29 cellular contexts compared by ENCODE assay signal in the genomic region with DNA sequence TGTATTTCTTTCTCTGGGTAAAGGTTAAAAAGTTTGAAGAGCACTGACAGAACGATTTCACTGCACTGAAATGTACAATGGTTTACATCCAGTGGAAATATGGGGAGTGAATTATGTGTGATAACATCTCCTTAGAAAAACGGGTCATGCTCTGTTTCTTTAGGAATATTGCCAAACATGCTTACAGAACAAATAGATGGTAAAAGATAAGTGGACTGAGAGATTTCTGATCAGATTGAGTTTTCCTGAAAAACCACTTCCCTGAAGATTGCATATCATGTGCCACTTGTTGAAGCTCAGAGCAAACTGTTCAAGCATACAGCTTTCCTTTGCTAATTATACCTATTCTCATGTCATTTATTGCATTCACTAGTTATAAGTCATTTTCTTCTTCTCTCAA. TPM values are rescaled to one million over a fixed set of nuclear protein-coding genes. Genes with fewer than 3 reads are reported as not detected.
DNase-seq lines count a peak whose midpoint lies in the region; ATAC-seq and TF ChIP-seq lines count a peak whose summit lies in the region.
"Had no signal": no experiment of that assay in that cellular context is flagged by ENCODE, and none has a peak within 500 bp of the region (broad histone marks: within the 10 kb centered on the region; RNA-seq: fewer than 3 reads in every experiment).

No MANE protein-coding gene starts in this region.

- no peak overlapping the region for H2AFZ ChIP-seq in SK-N-SH (ENCODE audit: low read depth)

- no peaks in the 10 kb centered on the region for H4K20me1 ChIP-seq in SK-N-SH (ENCODE audit: insufficient read depth)

- no peak overlapping the region for H3K4me3 ChIP-seq in SK-N-SH (ENCODE audit: low read depth in 2 of 2, low read length in 1 of 2)
- H3K4me3 ChIP-seq: Peyer's patch, SJSA1, skin epidermis, thoracic aorta had no signal

- H3K4me3 Mint-ChIP-seq in nephron = peak overlapping the region in 1 of 3 experiments; percentile 16
- H3K4me3 Mint-ChIP-seq: activated CD4-positive, alpha-beta memory T cell treated with anti-CD3 and anti-CD28 coated beads for 36 hours; activated naive CD4-positive, alpha-beta T cell treated with anti-CD3 and anti-CD28 coated beads for 36 hours; CD4-positive, alpha-beta memory T cell; stimulated activated naive B cell treated with anti-CD40 and anti-IgM and Interleukin-4, amounts not matched to agents 10 μg/mL and 1 μg/mL and 100 μg/mL, for 72 hours had no signal

- no peaks in the 10 kb centered on the region for H3F3A ChIP-seq in SK-N-SH (replicated peaks; ENCODE audit: insufficient read depth)

- H3K9ac ChIP-seq in SK-N-SH = no peak overlapping the region

- H3K9me3 Mint-ChIP-seq in nephron = no peaks in the 10 kb centered on the region

- H3K36me3 ChIP-seq in SK-N-SH (replicated peaks in 1 of 2; ENCODE audit: control insufficient read depth in 1 of 2, insufficient read depth in 2 of 2, low read length in 1 of 2) = no peaks in the 10 kb centered on the region
- H3K36me3 ChIP-seq: Peyer's patch, SJSA1, thoracic aorta had no signal

- 2% methylated on average over 2 of the region's 2 CpGs for WGBS in SK-N-SH (ENCODE audit: low lambda C conversion rate)

- H3K79me2 ChIP-seq in SK-N-SH (ENCODE audit: insufficient read depth) = no peaks in the 10 kb centered on the region

- H3K4me2 ChIP-seq in SK-N-SH = no peak overlapping the region

- peaks cover 8% of the 10 kb centered on the region; the same call in 1 of the 2 replicates for H3K27me3 ChIP-seq in SK-N-SH (ENCODE audit: insufficient read depth)
- H3K27me3 ChIP-seq: Peyer's patch, SJSA1 had no signal

- ATAC-seq in GM18873 (IDR thresholded peaks at IDR 0.05; ENCODE audit: low FRiP score, unreplicated experiment) = no peak
- ATAC-seq: stimulated activated naive B cell treated with anti-CD40 and anti-IgM and Interleukin-4, amounts not matched to agents 10 μg/mL and 1 μg/mL and 100 μg/mL, for 72 hours had no signal

- TF ChIP-seq RAD21 in SK-N-SH (IDR thresholded peaks at IDR 0.05; ENCODE audit: low read length) = no peak

- CTCF ChIA-PET in SK-N-SH (lab: Yijun Ruan, JAX) = no interaction called here

- DNase-seq in DMS53 (lab: John Stamatoyannopoulos, UW) (peak; percentile 68), M059J (ENCODE audit: low read depth) (peak; percentile 15), SK-N-SH (no peak), GM03348 (ENCODE audit: low spot score) (no peak), AG08395 (ENCODE audit: low spot score) (no peak), activated gamma-delta T cell treated with Interleukin-2 at 50 U/mL for 16 hours (no peak)
- DNase-seq: activated CD4-positive, alpha-beta memory T cell treated with anti-CD3 and anti-CD28 coated beads for 36 hours; activated CD4-positive, CD25-positive, alpha-beta regulatory T cell; activated naive CD4-positive, alpha-beta T cell treated with anti-CD3 and anti-CD28 coated beads for 36 hours; activated T-cell treated with anti-CD3 and anti-CD28 coated beads for 4 hours; aorta; CD4-positive, alpha-beta memory T cell; central memory CD4-positive, alpha-beta T cell; DND-41; erythroblast; HCEC 1CT; NCI-H2107; Peyer's patch; stimulated activated CD4-positive, alpha-beta T cell treated with anti-CD3 and anti-CD28 coated beads, Interleukin-2, amount 100 ng/mL, for 24 hours; stimulated activated naive B cell treated with anti-CD40 and anti-IgM and Interleukin-4, amounts not matched to agents 10 μg/mL and 1 μg/mL and 100 μg/mL, for 72 hours had no signal

- POLR2A ChIA-PET in SK-N-SH (lab: Yijun Ruan, JAX) = no interaction called here

- no peaks in the 10 kb centered on the region for H3K27me3 Mint-ChIP-seq in nephron (ENCODE audit: low read depth)
- H3K27me3 Mint-ChIP-seq: stimulated activated naive B cell treated with anti-CD40 and anti-IgM and Interleukin-4, amounts not matched to agents 10 μg/mL and 1 μg/mL and 100 μg/mL, for 72 hours had no signal

- no peaks in the 10 kb centered on the region for H3K4me1 ChIP-seq in SK-N-SH (ENCODE audit: control insufficient read depth in 1 of 2, insufficient read depth in 2 of 2, low read depth in 1 of 2, low read length in 1 of 2)
- H3K4me1 ChIP-seq: Peyer's patch had no signal

- H3K27ac Mint-ChIP-seq in nephron = peak overlapping the region; percentile 8 to 75 (median 27)
- H3K27ac Mint-ChIP-seq: activated CD4-positive, alpha-beta memory T cell treated with anti-CD3 and anti-CD28 coated beads for 36 hours; activated naive CD4-positive, alpha-beta T cell treated with anti-CD3 and anti-CD28 coated beads for 36 hours; CD4-positive, alpha-beta memory T cell; stimulated activated naive B cell treated with anti-CD40 and anti-IgM and Interleukin-4, amounts not matched to agents 10 μg/mL and 1 μg/mL and 100 μg/mL, for 72 hours had no signal

- no peaks in the 10 kb centered on the region for H3K9me3 ChIP-seq in SK-N-SH
- H3K9me3 ChIP-seq: Peyer's patch, SJSA1, thoracic aorta had no signal

- H3K27ac ChIP-seq in SK-N-SH (ENCODE audit: low read depth in 2 of 2, low read length in 1 of 2) = no peak overlapping the region
- H3K27ac ChIP-seq: Peyer's patch, SJSA1, skin epidermis, thoracic aorta had no signal

- peaks cover 50% of the 10 kb centered on the region for H3K4me1 Mint-ChIP-seq in nephron
- H3K4me1 Mint-ChIP-seq: CD4-positive, alpha-beta memory T cell had no signal

- H3K36me3 Mint-ChIP-seq in nephron (ENCODE audit: low read depth) = no peaks in the 10 kb centered on the region
- H3K36me3 Mint-ChIP-seq: activated CD4-positive, alpha-beta memory T cell treated with anti-CD3 and anti-CD28 coated beads for 36 hours; CD4-positive, alpha-beta memory T cell had no signal

- no peak for TF ChIP-seq CTCF in SK-N-SH (IDR thresholded peaks at IDR 0.05)
- no peak for TF ChIP-seq CTCF in nephron (IDR thresholded peaks at IDR 0.05; ENCODE audit: unreplicated experiment in 3 of 3)

- TF ChIP-seq EP300 in SK-N-SH (IDR thresholded peaks at IDR 0.05; ENCODE audit: borderline replicate concordance in 1 of 2, low read depth in 1 of 2, low read length in 1 of 2) = no peak

- no peaks in the 10 kb centered on the region for H3K9me2 ChIP-seq in SK-N-SH

TF ChIP-seq in SK-N-SH, 30 proteins besides CTCF, POLR2A, EP300 and RAD21 (continues in another document):
- TF ChIP-seq TCF12 (IDR thresholded peaks at IDR 0.05) (peak; percentile 40), MEF2A (IDR thresholded peaks at IDR 0.05; ENCODE audit: borderline replicate concordance, low read depth) (no peak), MXI1 (IDR thresholded peaks at IDR 0.05; ENCODE audit: low read depth, low read length) (no peak), RCOR1 (IDR thresholded peaks at IDR 0.05; ENCODE audit: low read length) (no peak), RXRA (IDR thresholded peaks at IDR 0.05; ENCODE audit: borderline replicate concordance, low read depth) (no peak), RFX5 (IDR thresholded peaks at IDR 0.05; ENCODE audit: low read length) (no peak), NFIC (IDR thresholded peaks at IDR 0.05; ENCODE audit: borderline replicate concordance) (peak; percentile 53; the same call in 1 of the 2 replicates), TAF1 (IDR thresholded peaks at IDR 0.05; ENCODE audit: borderline replicate concordance, low read depth, low read length) (no peak), FOSL2 (IDR thresholded peaks at IDR 0.05; ENCODE audit: borderline replicate concordance, low read depth) (no peak), YY1 (IDR thresholded peaks at IDR 0.05; ENCODE audit: low read depth) (no peak), ELF1 (IDR thresholded peaks at IDR 0.05) (no peak)
- TF ChIP-seq, protein P1, sequence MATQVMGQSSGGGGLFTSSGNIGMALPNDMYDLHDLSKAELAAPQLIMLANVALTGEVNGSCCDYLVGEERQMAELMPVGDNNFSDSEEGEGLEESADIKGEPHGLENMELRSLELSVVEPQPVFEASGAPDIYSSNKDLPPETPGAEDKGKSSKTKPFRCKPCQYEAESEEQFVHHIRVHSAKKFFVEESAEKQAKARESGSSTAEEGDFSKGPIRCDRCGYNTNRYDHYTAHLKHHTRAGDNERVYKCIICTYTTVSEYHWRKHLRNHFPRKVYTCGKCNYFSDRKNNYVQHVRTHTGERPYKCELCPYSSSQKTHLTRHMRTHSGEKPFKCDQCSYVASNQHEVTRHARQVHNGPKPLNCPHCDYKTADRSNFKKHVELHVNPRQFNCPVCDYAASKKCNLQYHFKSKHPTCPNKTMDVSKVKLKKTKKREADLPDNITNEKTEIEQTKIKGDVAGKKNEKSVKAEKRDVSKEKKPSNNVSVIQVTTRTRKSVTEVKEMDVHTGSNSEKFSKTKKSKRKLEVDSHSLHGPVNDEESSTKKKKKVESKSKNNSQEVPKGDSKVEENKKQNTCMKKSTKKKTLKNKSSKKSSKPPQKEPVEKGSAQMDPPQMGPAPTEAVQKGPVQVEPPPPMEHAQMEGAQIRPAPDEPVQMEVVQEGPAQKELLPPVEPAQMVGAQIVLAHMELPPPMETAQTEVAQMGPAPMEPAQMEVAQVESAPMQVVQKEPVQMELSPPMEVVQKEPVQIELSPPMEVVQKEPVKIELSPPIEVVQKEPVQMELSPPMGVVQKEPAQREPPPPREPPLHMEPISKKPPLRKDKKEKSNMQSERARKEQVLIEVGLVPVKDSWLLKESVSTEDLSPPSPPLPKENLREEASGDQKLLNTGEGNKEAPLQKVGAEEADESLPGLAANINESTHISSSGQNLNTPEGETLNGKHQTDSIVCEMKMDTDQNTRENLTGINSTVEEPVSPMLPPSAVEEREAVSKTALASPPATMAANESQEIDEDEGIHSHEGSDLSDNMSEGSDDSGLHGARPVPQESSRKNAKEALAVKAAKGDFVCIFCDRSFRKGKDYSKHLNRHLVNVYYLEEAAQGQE (IDR thresholded peaks at IDR 0.05; ENCODE audit: low read depth, low read length) = no peak
- TF ChIP-seq, protein P2, sequence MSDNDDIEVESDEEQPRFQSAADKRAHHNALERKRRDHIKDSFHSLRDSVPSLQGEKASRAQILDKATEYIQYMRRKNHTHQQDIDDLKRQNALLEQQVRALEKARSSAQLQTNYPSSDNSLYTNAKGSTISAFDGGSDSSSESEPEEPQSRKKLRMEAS (IDR thresholded peaks at IDR 0.05; ENCODE audit: low read depth) = no peak

RNA-seq across cellular contexts. Expression of a gene that starts 29.9 kb away (rescaled TPM):
- 6.0 and 8.1 TPM in 2 replicates for total RNA-seq in M059J (2014; rRNA removed; shearing (Covaris generic))
- 4.4 and 5.9 TPM in 2 replicates for polyA plus RNA-seq in SK-N-SH (2012; rRNA removed)
- polyA plus RNA-seq in SK-N-SH (2012; cell fraction: cytosol; rRNA removed) = 3.3 and 4.1 TPM in 2 replicates
- polyA plus RNA-seq in SK-N-SH (2012; cell fraction: nucleus; rRNA removed) = 6.4 and 11.0 TPM in 2 replicates

RNA-seq across cellular contexts. Expression of a gene that starts 47.9 kb away (rescaled TPM):
- not detected in 2 replicates for total RNA-seq in M059J (2014; rRNA removed; shearing (Covaris generic))
- not detected in 2 replicates for polyA plus RNA-seq in SK-N-SH (2012; rRNA removed)
- polyA plus RNA-seq in SK-N-SH (2012; cell fraction: cytosol; rRNA removed) = not detected in 2 replicates
- not detected in 2 replicates for polyA plus RNA-seq in SK-N-SH (2012; cell fraction: nucleus; rRNA removed)
- total RNA-seq: activated CD4-positive, alpha-beta memory T cell treated with anti-CD3 and anti-CD28 coated beads for 36 hours; activated naive CD4-positive, alpha-beta T cell treated with anti-CD3 and anti-CD28 coated beads for 36 hours; HT-29; LHCN-M2; posterior vena cava; SJSA1 had no signal
- polyA plus RNA-seq: neural cell had no signal

Comparison
In these comparisons a context has a peak if more than half of its experiments do, and no peak if none do; other contexts are left out.
1. DNase-seq: peak in DMS53 (single experiment) and M059J (single experiment); none in SK-N-SH (single experiment), GM03348 (single experiment), AG08395 (single experiment) and activated gamma-delta T cell treated with Interleukin-2 at 50 U/mL for 16 hours (single experiment).